ENCODE assay signal across 8 cellular contexts in genomic region chr12:14260011-14260993, GRCh38.
DNase-seq lines count a peak whose midpoint lies in the region; ATAC-seq and TF ChIP-seq lines count a peak whose summit lies in the region.

No MANE protein-coding gene starts in this region.

- ATAC-seq in GM21619 (IDR thresholded peaks at IDR 0.05; ENCODE audit: unreplicated experiment) (no peak), GM19035 (IDR thresholded peaks at IDR 0.05; ENCODE audit: unreplicated experiment) (no peak)

- H3K4me3 ChIP-seq in coronary artery = peak overlapping the region; percentile 58
- H3K4me3 ChIP-seq in skin epidermis = peak overlapping the region in 1 of 7 experiments; percentile 5

- peak; percentile 99 for DNase-seq in ELF-1 (ENCODE audit: low read depth, low spot score)
- DNase-seq in NCI-H345 treated with DMSO at 0.1 percent for 48 hours (lab: John Stamatoyannopoulos, UW; ENCODE audit: unreplicated experiment) = peak; percentile 85
- DNase-seq in coronary artery (ENCODE audit: low spot score) = peak; percentile 92
- DNase-seq in kidney tubule cell (ENCODE audit: low spot score) = peak; percentile 97
- DNase-seq in HuH-7 (ENCODE audit: low spot score) = no peak

- H3K27ac ChIP-seq in coronary artery (peak overlapping the region; percentile 77 to 88), skin epidermis (peak overlapping the region; percentile 50 to 96 (median 86))

- TF ChIP-seq CTCF in coronary artery (IDR thresholded peaks at IDR 0.05) = no peak
